ENCODE assay signal across 25 cellular contexts in genomic region chr15:91524534-91524933, GRCh38.
"Had no signal": no experiment of that assay in that cellular context is flagged by ENCODE, and none has a peak within 500 bp of the region (broad histone marks: within the 10 kb centered on the region; RNA-seq: fewer than 3 reads in every experiment).

No MANE protein-coding gene starts in this region.

- ATAC-seq: foreskin keratinocyte; gastroesophageal sphincter; heart left ventricle; left colon; left lobe of liver; left ventricle myocardium superior; lower lobe of right lung; mucosa of descending colon; naive thymus-derived CD8-positive, alpha-beta T cell had no signal

- H3K36me3 ChIP-seq: colonic mucosa, esophagus muscularis mucosa, gastroesophageal sphincter, heart left ventricle, lower lobe of right lung had no signal

- H3K4me1 Mint-ChIP-seq: mesothelial cell of epicardium, naive B cell had no signal

- H3K9me3 Mint-ChIP-seq: immature natural killer cell; naive thymus-derived CD8-positive, alpha-beta T cell had no signal

- H3K9me3 ChIP-seq: colonic mucosa, esophagus muscularis mucosa, gastroesophageal sphincter, heart left ventricle, lower lobe of right lung, mucosa of descending colon had no signal

- H3K36me3 Mint-ChIP-seq: immature natural killer cell; mesothelial cell of epicardium; naive B cell; naive thymus-derived CD8-positive, alpha-beta T cell had no signal

- H3K27ac Mint-ChIP-seq: immature natural killer cell, mesothelial cell of epicardium had no signal

- DNase-seq: colonic mucosa; cortex of kidney; dermis blood vessel endothelial cell; dorsolateral prefrontal cortex; effector CD4-positive, alpha-beta T cell; effector memory CD4-positive, alpha-beta T cell; foreskin keratinocyte; heart left ventricle; hypothalamus; immature natural killer cell; islet precursor cell; kidney; kidney glomerular epithelial cell; left colon; left ventricle myocardium superior; lower lobe of right lung; mesenchymal stem cell; mucosa of descending colon; naive B cell; naive thymus-derived CD8-positive, alpha-beta T cell had no signal

- H3K27ac ChIP-seq: colonic mucosa, esophagus muscularis mucosa, foreskin keratinocyte, gastroesophageal sphincter, heart left ventricle, hepatocyte, lower lobe of right lung had no signal

- H3K4me3 Mint-ChIP-seq: immature natural killer cell, mesothelial cell of epicardium, naive B cell had no signal
